1 cellular context compared by ENCODE assay signal in the genomic region with DNA sequence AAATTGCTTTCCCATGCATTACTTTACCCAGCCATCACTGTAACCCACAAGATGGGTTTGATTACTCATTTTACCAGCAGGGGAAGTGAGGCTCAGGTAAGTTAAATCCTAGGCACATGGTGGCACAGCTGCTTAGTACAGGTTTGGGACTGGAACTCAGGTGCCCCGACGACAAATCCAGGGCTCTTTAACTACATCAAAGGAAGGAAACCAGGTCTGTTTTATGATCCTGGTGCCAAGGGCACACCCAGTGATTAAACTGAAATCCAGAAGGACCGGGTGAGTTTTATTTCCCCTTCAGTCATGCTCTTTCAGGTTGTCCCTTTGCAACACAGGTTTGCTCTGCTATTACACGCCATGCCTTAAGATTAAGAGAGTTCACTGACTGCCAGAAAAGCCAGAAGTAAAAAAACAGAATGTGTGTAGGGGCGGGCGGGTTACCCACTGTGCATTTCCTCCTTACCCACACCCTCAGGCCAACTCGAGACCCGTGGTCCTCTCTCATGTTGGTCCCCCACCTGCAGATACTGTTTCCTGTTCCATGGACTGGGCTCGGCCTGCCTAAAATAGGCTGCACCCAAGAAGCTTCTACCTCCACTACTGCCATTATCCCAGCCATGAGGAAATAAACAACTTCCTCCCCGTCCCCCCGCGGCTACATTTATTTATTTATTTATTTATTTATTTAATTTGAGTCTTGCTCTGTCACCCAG.
TF ChIP-seq lines count a peak whose summit lies in the region.

No MANE protein-coding gene starts in this region.

TF ChIP-seq in HepG2, 621 proteins besides CTCF, POLR2A, EP300 and RAD21 (continued from another document):
- TF ChIP-seq, protein P1, sequence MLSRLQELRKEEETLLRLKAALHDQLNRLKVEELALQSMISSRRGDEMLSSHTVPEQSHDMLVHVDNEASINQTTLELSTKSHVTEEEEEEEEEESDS (CRISPR knock-in tag; IDR thresholded peaks at IDR 0.05; ENCODE audit: borderline replicate concordance): 0 out of 2 replicates have a peak, but pooled peaks have one; percentile 8
- TF ChIP-seq MAFK (conservative IDR thresholded peaks at IDR 0.05 in 1 of 2, IDR thresholded peaks at IDR 0.05 in 1 of 2; ENCODE audit: low read length in 2 of 2) (no peak), SP1 (IDR thresholded peaks at IDR 0.05) (no peak), SP1 (CRISPR knock-in tag; IDR thresholded peaks at IDR 0.05) (no peak), IRF9 (CRISPR knock-in tag; IDR thresholded peaks at IDR 0.05; ENCODE audit: borderline replicate concordance) (0 out of 2 replicates have a peak, but pooled peaks have one; percentile 28), ZBTB14 (CRISPR knock-in tag; IDR thresholded peaks at IDR 0.05) (no peak), CENPT (CRISPR knock-in tag; IDR thresholded peaks at IDR 0.05; ENCODE audit: low read depth) (no peak), ZNF136 (CRISPR knock-in tag; IDR thresholded peaks at IDR 0.05; ENCODE audit: low read depth) (0 out of 2 replicates have a peak, but pooled peaks have one; percentile 43), SAFB2 (CRISPR knock-in tag; IDR thresholded peaks at IDR 0.05; ENCODE audit: borderline replicate concordance, low read depth) (no peak), RCOR2 (CRISPR knock-in tag; IDR thresholded peaks at IDR 0.05) (0 out of 2 replicates have a peak, but pooled peaks have one; percentile 9), ZNF354B (CRISPR knock-in tag; IDR thresholded peaks at IDR 0.05) (0 out of 2 replicates have a peak, but pooled peaks have one; percentile 38), AKAP8 (CRISPR knock-in tag; IDR thresholded peaks at IDR 0.05) (0 out of 2 replicates have a peak, but pooled peaks have one; percentile 1), ZNF580 (CRISPR knock-in tag; IDR thresholded peaks at IDR 0.05; ENCODE audit: borderline replicate concordance, low read depth) (0 out of 2 replicates have a peak, but pooled peaks have one; percentile 28), HDAC1 (CRISPR knock-in tag; IDR thresholded peaks at IDR 0.05) (0 out of 2 replicates have a peak, but pooled peaks have one; percentile 1), HNF4G (IDR thresholded peaks at IDR 0.05; ENCODE audit: borderline replicate concordance, low read depth, low read length) (0 out of 2 replicates have a peak, but pooled peaks have one; percentile 3), HNF4G (CRISPR knock-in tag; IDR thresholded peaks at IDR 0.05; ENCODE audit: borderline replicate concordance, low read depth) (no peak), SNAPC2 (CRISPR knock-in tag; IDR thresholded peaks at IDR 0.05) (0 out of 2 replicates have a peak, but pooled peaks have one; percentile 20), YY1 (IDR thresholded peaks at IDR 0.05; ENCODE audit: insufficient read depth, insufficient replicate concordance, low read depth, low read length) (no peak), PITX1 (CRISPR knock-in tag; IDR thresholded peaks at IDR 0.05) (0 out of 2 replicates have a peak, but pooled peaks have one; percentile 15), KLF16 (CRISPR knock-in tag; IDR thresholded peaks at IDR 0.05) (peak in 1 of 2 experiments; percentile 12; a peak in 1 of 4 replicates), ZNF557 (CRISPR knock-in tag; IDR thresholded peaks at IDR 0.05) (0 out of 2 replicates have a peak, but pooled peaks have one; percentile 8), ASH2L (IDR thresholded peaks at IDR 0.05; ENCODE audit: insufficient read length, low read depth, low read length) (peak; percentile 19), MIER2 (CRISPR knock-in tag; IDR thresholded peaks at IDR 0.05) (0 out of 2 replicates have a peak, but pooled peaks have one; percentile 14), ZNF772 (CRISPR knock-in tag; IDR thresholded peaks at IDR 0.05) (0 out of 2 replicates have a peak, but pooled peaks have one; percentile 47), YEATS4 (CRISPR knock-in tag; IDR thresholded peaks at IDR 0.05; ENCODE audit: borderline replicate concordance) (peak; percentile 30), ZNF777 (CRISPR knock-in tag; IDR thresholded peaks at IDR 0.05) (0 out of 2 replicates have a peak, but pooled peaks have one; percentile 23), ZFP82 (CRISPR knock-in tag; IDR thresholded peaks at IDR 0.05; ENCODE audit: borderline replicate concordance) (peak; percentile 78; the same call in 1 of the 2 replicates), ZNF235 (CRISPR knock-in tag; IDR thresholded peaks at IDR 0.05; ENCODE audit: borderline replicate concordance) (peak; percentile 46; the same call in 1 of the 2 replicates), ZNF781 (CRISPR knock-in tag; IDR thresholded peaks at IDR 0.05; ENCODE audit: borderline replicate concordance, not compliant biosample characterization) (peak; percentile 32), IRF2 (CRISPR knock-in tag; IDR thresholded peaks at IDR 0.05) (no peak)
- TF ChIP-seq, protein P2, sequence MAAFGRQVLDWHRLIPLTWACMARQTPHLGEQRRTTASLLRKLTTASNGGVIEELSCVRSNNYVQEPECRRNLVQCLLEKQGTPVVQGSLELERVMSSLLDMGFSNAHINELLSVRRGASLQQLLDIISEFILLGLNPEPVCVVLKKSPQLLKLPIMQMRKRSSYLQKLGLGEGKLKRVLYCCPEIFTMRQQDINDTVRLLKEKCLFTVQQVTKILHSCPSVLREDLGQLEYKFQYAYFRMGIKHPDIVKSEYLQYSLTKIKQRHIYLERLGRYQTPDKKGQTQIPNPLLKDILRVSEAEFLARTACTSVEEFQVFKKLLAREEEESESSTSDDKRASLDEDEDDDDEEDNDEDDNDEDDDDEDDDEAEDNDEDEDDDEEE (CRISPR knock-in tag; IDR thresholded peaks at IDR 0.05): 0 out of 2 replicates have a peak, but pooled peaks have one; percentile 11
- TF ChIP-seq, protein P3, sequence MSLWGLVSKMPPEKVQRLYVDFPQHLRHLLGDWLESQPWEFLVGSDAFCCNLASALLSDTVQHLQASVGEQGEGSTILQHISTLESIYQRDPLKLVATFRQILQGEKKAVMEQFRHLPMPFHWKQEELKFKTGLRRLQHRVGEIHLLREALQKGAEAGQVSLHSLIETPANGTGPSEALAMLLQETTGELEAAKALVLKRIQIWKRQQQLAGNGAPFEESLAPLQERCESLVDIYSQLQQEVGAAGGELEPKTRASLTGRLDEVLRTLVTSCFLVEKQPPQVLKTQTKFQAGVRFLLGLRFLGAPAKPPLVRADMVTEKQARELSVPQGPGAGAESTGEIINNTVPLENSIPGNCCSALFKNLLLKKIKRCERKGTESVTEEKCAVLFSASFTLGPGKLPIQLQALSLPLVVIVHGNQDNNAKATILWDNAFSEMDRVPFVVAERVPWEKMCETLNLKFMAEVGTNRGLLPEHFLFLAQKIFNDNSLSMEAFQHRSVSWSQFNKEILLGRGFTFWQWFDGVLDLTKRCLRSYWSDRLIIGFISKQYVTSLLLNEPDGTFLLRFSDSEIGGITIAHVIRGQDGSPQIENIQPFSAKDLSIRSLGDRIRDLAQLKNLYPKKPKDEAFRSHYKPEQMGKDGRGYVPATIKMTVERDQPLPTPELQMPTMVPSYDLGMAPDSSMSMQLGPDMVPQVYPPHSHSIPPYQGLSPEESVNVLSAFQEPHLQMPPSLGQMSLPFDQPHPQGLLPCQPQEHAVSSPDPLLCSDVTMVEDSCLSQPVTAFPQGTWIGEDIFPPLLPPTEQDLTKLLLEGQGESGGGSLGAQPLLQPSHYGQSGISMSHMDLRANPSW (CRISPR knock-in tag; IDR thresholded peaks at IDR 0.05; ENCODE audit: borderline replicate concordance): 0 out of 2 replicates have a peak, but pooled peaks have one; percentile 36
